In the genomic region with DNA sequence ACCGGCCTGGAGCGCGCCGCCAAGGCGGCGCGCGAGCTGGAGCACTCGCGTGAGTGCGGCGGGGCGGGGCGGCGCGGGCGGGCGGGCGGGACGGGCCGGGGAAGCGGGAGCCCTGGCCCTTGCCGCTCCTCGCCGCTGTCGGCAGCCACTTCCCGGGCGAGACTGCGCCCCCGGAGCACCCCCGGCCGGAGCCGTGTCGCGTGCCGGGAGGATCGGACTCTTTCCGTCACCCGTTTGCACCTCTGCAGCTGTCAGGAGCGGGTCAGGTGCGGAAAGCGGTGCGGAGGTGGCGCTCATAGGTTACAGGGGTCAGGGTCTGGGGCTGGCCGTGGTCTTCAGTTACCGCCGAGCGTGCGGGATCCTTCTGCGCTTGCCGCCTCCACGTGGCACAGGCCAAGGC, we compare ENCODE assay signal across 8 cellular contexts. TPM values are rescaled to one million over a fixed set of nuclear protein-coding genes. Genes with fewer than 3 reads are reported as not detected.
A peak's percentile ranks its signal among the peaks of the same experiment; 100 is the strongest.
DNase-seq lines count a peak whose midpoint lies in the region; ATAC-seq and TF ChIP-seq lines count a peak whose summit lies in the region.
"Not testable (repeated sequence)": the region's sequence is repeated elsewhere in the genome, so short reads cannot be mapped to it uniquely, and the experiment has no call there.

No MANE protein-coding gene starts in this region.

- POLR2A ChIA-PET in activated CD8-positive, alpha-beta T cell treated with anti-CD3 and anti-CD28 coated beads for 36 hours (lab: Charles Lee): not testable (repeated sequence)

- peaks cover 11% of the 10 kb centered on the region for H3K36me3 Mint-ChIP-seq in activated CD8-positive, alpha-beta T cell treated with anti-CD3 and anti-CD28 coated beads for 36 hours (ENCODE audit: low read depth)
- H3K36me3 Mint-ChIP-seq in neural progenitor cell: not testable (repeated sequence)

- H3K9ac ChIP-seq in neural progenitor cell: peak overlapping the region; percentile 64

- H3K79me2 ChIP-seq in hepatocyte: peaks cover 21% of the 10 kb centered on the region
- H3K79me2 ChIP-seq in neural progenitor cell (ENCODE audit: low read depth): not testable (repeated sequence)

- H3K4me3 ChIP-seq in HFF-Myc (replicated peaks; ENCODE audit: low read depth, low read length): peak overlapping the region; percentile 80
- peak overlapping the region; percentile 60 to 91 for H3K4me3 ChIP-seq in cardiac fibroblast (replicated peaks in 1 of 2; ENCODE audit: low read depth in 2 of 2, low read length in 2 of 2)
- not testable (repeated sequence) for H3K4me3 ChIP-seq in hepatocyte
- H3K4me3 ChIP-seq in neural progenitor cell: peak overlapping the region; percentile 68
- H3K4me3 ChIP-seq in stomach: peak overlapping the region; percentile 66 to 89 (median 79)

- H3K27ac Mint-ChIP-seq in activated CD8-positive, alpha-beta T cell treated with anti-CD3 and anti-CD28 coated beads for 36 hours; neural progenitor cell: not testable (repeated sequence)

- CTCF ChIA-PET in activated CD8-positive, alpha-beta T cell treated with anti-CD3 and anti-CD28 coated beads for 36 hours (lab: Charles Lee): not testable (repeated sequence)

- not testable (repeated sequence) for H3K4me1 ChIP-seq in hepatocyte (ENCODE audit: insufficient read depth); neural progenitor cell
- peaks cover 0 to 23% (median 17%) of the 10 kb centered on the region in 4 donors for H3K4me1 ChIP-seq in stomach

- H3K4me1 Mint-ChIP-seq in activated CD8-positive, alpha-beta T cell treated with anti-CD3 and anti-CD28 coated beads for 36 hours (ENCODE audit: low read depth); neural progenitor cell: not testable (repeated sequence)

- intact Hi-C loops in activated CD8-positive, alpha-beta T cell treated with anti-CD3 and anti-CD28 coated beads for 36 hours (cut with micrococcal nuclease); stomach (cut with DNase I; ENCODE audit: low total_unique reads): not testable (repeated sequence)

- H3K27me3 Mint-ChIP-seq in activated CD8-positive, alpha-beta T cell treated with anti-CD3 and anti-CD28 coated beads for 36 hours; neural progenitor cell (ENCODE audit: insufficient read depth, low read depth): not testable (repeated sequence)

- TF ChIP-seq POLR2A in stomach (IDR thresholded peaks at IDR 0.05): not testable (repeated sequence)

- H3K27ac ChIP-seq in hepatocyte (peak overlapping the region; percentile 58), stomach (peak overlapping the region in 4 of 5 donors; percentile 52 to 96 (median 92))
- not testable (repeated sequence) for H3K27ac ChIP-seq in neural progenitor cell

- not testable (repeated sequence) for H3K9me2 ChIP-seq in hepatocyte (replicated peaks; ENCODE audit: insufficient read depth)

- H3K36me3 ChIP-seq in hepatocyte (replicated peaks; ENCODE audit: insufficient read depth, low read depth); neural progenitor cell: not testable (repeated sequence)
- H3K36me3 ChIP-seq in stomach: peaks cover 0 to 19% (median 10%) of the 10 kb centered on the region in 4 donors

- not testable (repeated sequence) for H3K27me3 ChIP-seq in hepatocyte, neural progenitor cell, stomach

- not testable (repeated sequence) for H3K9me3 ChIP-seq in hepatocyte (ENCODE audit: low read depth); neural progenitor cell (ENCODE audit: low read depth); stomach

- peak overlapping the region; percentile 82 for H3K4me2 ChIP-seq in hepatocyte
- peak overlapping the region; percentile 88 for H3K4me2 ChIP-seq in neural progenitor cell

- H4K20me1 ChIP-seq in hepatocyte (ENCODE audit: insufficient read depth, poor library complexity, severe bottlenecking); neural progenitor cell (ENCODE audit: low read depth): not testable (repeated sequence)

- TF ChIP-seq EP300 in stomach (IDR thresholded peaks at IDR 0.05): not testable (repeated sequence)

- not testable (repeated sequence) for H2AFZ ChIP-seq in hepatocyte; neural progenitor cell (replicated peaks)

- H3F3A ChIP-seq in neural progenitor cell (ENCODE audit: low read depth): peaks cover 15% of the 10 kb centered on the region

- H3K4me3 Mint-ChIP-seq in activated CD8-positive, alpha-beta T cell treated with anti-CD3 and anti-CD28 coated beads for 36 hours: peak overlapping the region; percentile 75
- peak overlapping the region; percentile 82 for H3K4me3 Mint-ChIP-seq in neural progenitor cell

- DNase-seq in COLO668 (lab: John Stamatoyannopoulos, UW; ENCODE audit: unreplicated experiment) (peak; percentile 43), NCI-H510A treated with DMSO at 0.1 percent for 48 hours (lab: John Stamatoyannopoulos, UW) (peak; percentile 30), neural progenitor cell (ENCODE audit: low spot score) (peak; percentile 18)
- not testable (repeated sequence) for DNase-seq in HFF-Myc (ENCODE audit: extremely low read depth, low read depth); cardiac fibroblast (ENCODE audit: low read depth in 2 of 2); hepatocyte (ENCODE audit: low spot score); stomach
- peak; percentile 24 for DNase-seq in activated CD8-positive, alpha-beta T cell treated with anti-CD3 and anti-CD28 coated beads for 36 hours

- peak; percentile 16 for ATAC-seq in activated CD8-positive, alpha-beta T cell treated with anti-CD3 and anti-CD28 coated beads for 36 hours

- 0% methylated on average over 11 of the region's 52 CpGs for WGBS in hepatocyte (ENCODE audit: low lambda C conversion rate, missing lambda C conversion rate)
- WGBS in stomach, 5 donors: 0 to 1% (median 0%) methylated on average over 11 to 44 of the region's 52 CpGs; no CpG with 5 or more reads in 1 of the 5 donors

- not testable (repeated sequence) for TF ChIP-seq CTCF in HFF-Myc (IDR thresholded peaks at IDR 0.05; ENCODE audit: low read depth, low read length, missing control alignments); activated CD8-positive, alpha-beta T cell treated with anti-CD3 and anti-CD28 coated beads for 36 hours (IDR thresholded peaks at IDR 0.05); cardiac fibroblast (IDR thresholded peaks at IDR 0.05; ENCODE audit: low read depth, low read length); hepatocyte (IDR thresholded peaks at IDR 0.05; ENCODE audit: poor library complexity); neural progenitor cell (IDR thresholded peaks at IDR 0.05); stomach (IDR thresholded peaks at IDR 0.05)

- not testable (repeated sequence) for H3K9me3 Mint-ChIP-seq in activated CD8-positive, alpha-beta T cell treated with anti-CD3 and anti-CD28 coated beads for 36 hours; neural progenitor cell

RNA-seq across cellular contexts. Expression of gene ATAD3A, which starts 0.5 kb away (rescaled TPM):
- 10 to 100 TPM; 61.7 to 65.1 TPM for total RNA-seq in activated CD8-positive, alpha-beta T cell treated with anti-CD3 and anti-CD28 coated beads for 36 hours
- total RNA-seq in hepatocyte (15.5 and 16.7 TPM in 2 replicates), neural progenitor cell (ENCODE audit: low replicate concordance) (7.8 and 25.1 TPM in 2 replicates), stomach (10 to 100 TPM; 10.6 to 92.1 (median 22.5) TPM)
- polyA plus RNA-seq in hepatocyte (46.7 and 49.4 TPM in 2 replicates), stomach (10 to 100 TPM; 13.1 to 27.0 (median 14.9) TPM)

RNA-seq across cellular contexts. Expression of gene TMEM240, which starts 28.0 kb away (rescaled TPM):
- total RNA-seq in activated CD8-positive, alpha-beta T cell treated with anti-CD3 and anti-CD28 coated beads for 36 hours: under 1 TPM; 0.45 to 0.74 TPM
- total RNA-seq in hepatocyte: 4.3 and 6.2 TPM in 2 replicates
- polyA plus RNA-seq in hepatocyte: 2.1 and 2.6 TPM in 2 replicates
- 8.0 and 13.3 TPM in 2 replicates for total RNA-seq in neural progenitor cell (ENCODE audit: low replicate concordance)
- total RNA-seq in stomach: 10 to 100 TPM in 1 of 5 donors, 1 to 10 TPM in 1, not detected in 3; 3.5 to 10.3 TPM
- polyA plus RNA-seq in stomach: 1 to 10 TPM; 1.8 to 4.5 (median 2.8) TPM

RNA-seq across cellular contexts. Expression of gene ATAD3B, which starts 40.9 kb away (rescaled TPM):
- 10 to 100 TPM; 42.5 to 48.1 TPM for total RNA-seq in activated CD8-positive, alpha-beta T cell treated with anti-CD3 and anti-CD28 coated beads for 36 hours
- total RNA-seq in hepatocyte (11.4 and 13.4 TPM in 2 replicates), neural progenitor cell (ENCODE audit: low replicate concordance) (9.3 and 21.1 TPM in 2 replicates), stomach (10 to 100 TPM; 15.6 to 91.5 (median 33.3) TPM)
- polyA plus RNA-seq in hepatocyte (33.2 and 40.5 TPM in 2 replicates), stomach (10 to 100 TPM in 2 of 3 donors, 1 to 10 TPM in 1; 8.2 to 23.8 (median 18.4) TPM)
